Comparison of ENCODE assay signal across 1 cellular context in the genomic region with DNA sequence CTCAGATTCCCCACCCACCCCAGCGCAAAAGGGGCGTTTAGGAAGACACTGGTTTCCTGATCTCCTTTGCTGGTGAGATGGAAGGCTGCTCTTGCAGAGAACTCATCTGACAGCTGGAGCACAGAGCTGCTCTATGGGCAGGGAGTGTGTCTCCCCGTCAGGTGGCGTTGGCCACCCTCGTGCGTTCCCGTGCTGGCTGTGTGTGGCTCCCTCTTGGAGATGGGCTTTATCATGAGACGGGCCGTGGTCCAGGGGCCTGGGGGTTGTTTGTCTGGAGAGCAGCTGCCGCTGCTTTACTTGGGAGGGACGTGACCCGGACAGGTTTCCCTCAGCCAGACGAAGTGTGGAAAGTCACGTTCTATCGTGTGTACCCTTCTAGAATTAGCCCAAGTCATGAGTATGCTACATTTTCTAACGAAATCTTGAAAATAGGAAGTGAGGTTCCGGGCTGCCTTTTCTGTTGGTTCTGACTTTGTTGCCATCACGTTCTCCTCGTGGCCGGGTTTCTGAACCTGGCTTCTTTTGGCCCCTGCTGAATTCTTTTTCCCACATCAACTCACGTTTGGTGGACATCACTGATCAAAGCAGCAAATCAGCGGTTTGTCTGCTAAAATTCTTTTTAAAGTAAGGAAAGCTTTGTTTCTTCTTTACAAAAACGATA.
TF ChIP-seq lines count a peak whose summit lies in the region.

No MANE protein-coding gene starts in this region.

TF ChIP-seq in GM23338, 12 proteins besides CTCF, POLR2A, EP300 and RAD21 (continued from another document):
- TF ChIP-seq, protein P1, sequence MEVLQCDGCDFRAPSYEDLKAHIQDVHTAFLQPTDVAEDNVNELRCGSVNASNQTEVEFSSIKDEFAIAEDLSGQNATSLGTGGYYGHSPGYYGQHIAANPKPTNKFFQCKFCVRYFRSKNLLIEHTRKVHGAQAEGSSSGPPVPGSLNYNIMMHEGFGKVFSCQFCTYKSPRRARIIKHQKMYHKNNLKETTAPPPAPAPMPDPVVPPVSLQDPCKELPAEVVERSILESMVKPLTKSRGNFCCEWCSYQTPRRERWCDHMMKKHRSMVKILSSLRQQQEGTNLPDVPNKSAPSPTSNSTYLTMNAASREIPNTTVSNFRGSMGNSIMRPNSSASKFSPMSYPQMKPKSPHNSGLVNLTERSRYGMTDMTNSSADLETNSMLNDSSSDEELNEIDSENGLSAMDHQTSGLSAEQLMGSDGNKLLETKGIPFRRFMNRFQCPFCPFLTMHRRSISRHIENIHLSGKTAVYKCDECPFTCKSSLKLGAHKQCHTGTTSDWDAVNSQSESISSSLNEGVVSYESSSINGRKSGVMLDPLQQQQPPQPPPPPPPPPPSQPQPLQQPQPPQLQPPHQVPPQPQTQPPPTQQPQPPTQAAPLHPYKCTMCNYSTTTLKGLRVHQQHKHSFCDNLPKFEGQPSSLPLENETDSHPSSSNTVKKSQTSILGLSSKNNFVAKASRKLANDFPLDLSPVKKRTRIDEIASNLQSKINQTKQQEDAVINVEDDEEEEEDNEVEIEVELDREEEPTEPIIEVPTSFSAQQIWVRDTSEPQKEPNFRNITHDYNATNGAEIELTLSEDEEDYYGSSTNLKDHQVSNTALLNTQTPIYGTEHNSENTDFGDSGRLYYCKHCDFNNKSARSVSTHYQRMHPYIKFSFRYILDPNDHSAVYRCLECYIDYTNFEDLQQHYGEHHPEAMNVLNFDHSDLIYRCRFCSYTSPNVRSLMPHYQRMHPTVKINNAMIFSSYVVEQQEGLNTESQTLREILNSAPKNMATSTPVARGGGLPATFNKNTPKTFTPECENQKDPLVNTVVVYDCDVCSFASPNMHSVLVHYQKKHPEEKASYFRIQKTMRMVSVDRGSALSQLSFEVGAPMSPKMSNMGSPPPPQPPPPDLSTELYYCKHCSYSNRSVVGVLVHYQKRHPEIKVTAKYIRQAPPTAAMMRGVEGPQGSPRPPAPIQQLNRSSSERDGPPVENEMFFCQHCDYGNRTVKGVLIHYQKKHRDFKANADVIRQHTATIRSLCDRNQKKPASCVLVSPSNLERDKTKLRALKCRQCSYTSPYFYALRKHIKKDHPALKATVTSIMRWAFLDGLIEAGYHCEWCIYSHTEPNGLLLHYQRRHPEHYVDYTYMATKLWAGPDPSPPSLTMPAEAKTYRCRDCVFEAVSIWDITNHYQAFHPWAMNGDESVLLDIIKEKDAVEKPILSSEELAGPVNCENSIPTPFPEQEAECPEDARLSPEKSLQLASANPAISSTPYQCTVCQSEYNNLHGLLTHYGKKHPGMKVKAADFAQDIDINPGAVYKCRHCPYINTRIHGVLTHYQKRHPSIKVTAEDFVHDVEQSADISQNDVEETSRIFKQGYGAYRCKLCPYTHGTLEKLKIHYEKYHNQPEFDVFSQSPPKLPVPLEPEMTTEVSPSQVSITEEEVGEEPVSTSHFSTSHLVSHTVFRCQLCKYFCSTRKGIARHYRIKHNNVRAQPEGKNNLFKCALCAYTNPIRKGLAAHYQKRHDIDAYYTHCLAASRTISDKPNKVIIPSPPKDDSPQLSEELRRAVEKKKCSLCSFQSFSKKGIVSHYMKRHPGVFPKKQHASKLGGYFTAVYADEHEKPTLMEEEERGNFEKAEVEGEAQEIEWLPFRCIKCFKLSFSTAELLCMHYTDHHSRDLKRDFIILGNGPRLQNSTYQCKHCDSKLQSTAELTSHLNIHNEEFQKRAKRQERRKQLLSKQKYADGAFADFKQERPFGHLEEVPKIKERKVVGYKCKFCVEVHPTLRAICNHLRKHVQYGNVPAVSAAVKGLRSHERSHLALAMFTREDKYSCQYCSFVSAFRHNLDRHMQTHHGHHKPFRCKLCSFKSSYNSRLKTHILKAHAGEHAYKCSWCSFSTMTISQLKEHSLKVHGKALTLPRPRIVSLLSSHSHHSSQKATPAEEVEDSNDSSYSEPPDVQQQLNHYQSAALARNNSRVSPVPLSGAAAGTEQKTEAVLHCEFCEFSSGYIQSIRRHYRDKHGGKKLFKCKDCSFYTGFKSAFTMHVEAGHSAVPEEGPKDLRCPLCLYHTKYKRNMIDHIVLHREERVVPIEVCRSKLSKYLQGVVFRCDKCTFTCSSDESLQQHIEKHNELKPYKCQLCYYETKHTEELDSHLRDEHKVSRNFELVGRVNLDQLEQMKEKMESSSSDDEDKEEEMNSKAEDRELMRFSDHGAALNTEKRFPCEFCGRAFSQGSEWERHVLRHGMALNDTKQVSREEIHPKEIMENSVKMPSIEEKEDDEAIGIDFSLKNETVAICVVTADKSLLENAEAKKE (CRISPR knock-in tag; IDR thresholded peaks at IDR 0.05): no peak
- TF ChIP-seq JUNB (IDR thresholded peaks at IDR 0.05; ENCODE audit: unreplicated experiment): no peak
- TF ChIP-seq, protein P2, sequence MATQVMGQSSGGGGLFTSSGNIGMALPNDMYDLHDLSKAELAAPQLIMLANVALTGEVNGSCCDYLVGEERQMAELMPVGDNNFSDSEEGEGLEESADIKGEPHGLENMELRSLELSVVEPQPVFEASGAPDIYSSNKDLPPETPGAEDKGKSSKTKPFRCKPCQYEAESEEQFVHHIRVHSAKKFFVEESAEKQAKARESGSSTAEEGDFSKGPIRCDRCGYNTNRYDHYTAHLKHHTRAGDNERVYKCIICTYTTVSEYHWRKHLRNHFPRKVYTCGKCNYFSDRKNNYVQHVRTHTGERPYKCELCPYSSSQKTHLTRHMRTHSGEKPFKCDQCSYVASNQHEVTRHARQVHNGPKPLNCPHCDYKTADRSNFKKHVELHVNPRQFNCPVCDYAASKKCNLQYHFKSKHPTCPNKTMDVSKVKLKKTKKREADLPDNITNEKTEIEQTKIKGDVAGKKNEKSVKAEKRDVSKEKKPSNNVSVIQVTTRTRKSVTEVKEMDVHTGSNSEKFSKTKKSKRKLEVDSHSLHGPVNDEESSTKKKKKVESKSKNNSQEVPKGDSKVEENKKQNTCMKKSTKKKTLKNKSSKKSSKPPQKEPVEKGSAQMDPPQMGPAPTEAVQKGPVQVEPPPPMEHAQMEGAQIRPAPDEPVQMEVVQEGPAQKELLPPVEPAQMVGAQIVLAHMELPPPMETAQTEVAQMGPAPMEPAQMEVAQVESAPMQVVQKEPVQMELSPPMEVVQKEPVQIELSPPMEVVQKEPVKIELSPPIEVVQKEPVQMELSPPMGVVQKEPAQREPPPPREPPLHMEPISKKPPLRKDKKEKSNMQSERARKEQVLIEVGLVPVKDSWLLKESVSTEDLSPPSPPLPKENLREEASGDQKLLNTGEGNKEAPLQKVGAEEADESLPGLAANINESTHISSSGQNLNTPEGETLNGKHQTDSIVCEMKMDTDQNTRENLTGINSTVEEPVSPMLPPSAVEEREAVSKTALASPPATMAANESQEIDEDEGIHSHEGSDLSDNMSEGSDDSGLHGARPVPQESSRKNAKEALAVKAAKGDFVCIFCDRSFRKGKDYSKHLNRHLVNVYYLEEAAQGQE (IDR thresholded peaks at IDR 0.05; ENCODE audit: unreplicated experiment): no peak
- TF ChIP-seq NANOG (IDR thresholded peaks at IDR 0.05; ENCODE audit: borderline replicate concordance): no peak
- no peak for TF ChIP-seq EZH2 (IDR thresholded peaks at IDR 0.05; ENCODE audit: low read depth, unreplicated experiment)
- TF ChIP-seq CREB1 (CRISPR knock-in tag; IDR thresholded peaks at IDR 0.05; ENCODE audit: low read depth): no peak
TF ChIP-seq in GM23338: peak in this region for 0.
